Comparison of ENCODE assay signal across 19 cellular contexts in the genomic region with DNA sequence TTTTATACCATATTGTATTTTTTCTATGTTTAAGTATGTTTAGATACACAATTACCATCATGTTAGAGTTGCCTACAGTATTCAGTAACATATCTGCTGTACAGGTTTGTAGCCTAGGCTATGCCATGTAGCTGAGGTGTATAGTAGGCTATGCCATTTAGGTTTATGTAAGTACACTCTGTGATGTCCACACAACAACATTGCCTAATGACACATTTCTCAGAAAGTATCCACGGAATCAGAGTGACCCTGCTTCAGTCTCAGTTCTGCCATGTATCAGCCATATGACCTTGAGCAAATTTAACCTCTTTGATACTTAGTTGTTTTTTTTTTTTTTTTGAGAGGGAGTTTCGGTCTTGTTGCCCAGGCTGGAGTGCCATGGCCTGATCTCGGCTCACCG. TPM values are rescaled to one million over a fixed set of nuclear protein-coding genes. Genes with fewer than 3 reads are reported as not detected.
DNase-seq lines count a peak whose midpoint lies in the region; ATAC-seq and TF ChIP-seq lines count a peak whose summit lies in the region.
"Had no signal": no experiment of that assay in that cellular context is flagged by ENCODE, and none has a peak within 500 bp of the region (broad histone marks: within the 10 kb centered on the region; RNA-seq: fewer than 3 reads in every experiment).

No MANE protein-coding gene starts in this region.

- H3K9me3 ChIP-seq in KOPT-K1 (ENCODE audit: insufficient read depth, low read length, poor library complexity, severe bottlenecking) = no peaks in the 10 kb centered on the region
- H3K9me3 ChIP-seq in neutrophil = no peaks in the 10 kb centered on the region
- H3K9me3 ChIP-seq: ascending aorta, heart right ventricle, right atrium auricular region had no signal

- TF ChIP-seq CTCF in neutrophil (IDR thresholded peaks at IDR 0.05) = no peak
- no peak for TF ChIP-seq CTCF in mesothelial cell of epicardium (IDR thresholded peaks at IDR 0.05; ENCODE audit: unreplicated experiment)

- H3K4me3 Mint-ChIP-seq in activated T-cell treated with anti-CD3 and anti-CD28 coated beads, Interleukin-2, amount 50 U/mL, for 24 hours = peak overlapping the region; percentile 71
- no peak overlapping the region for H3K4me3 Mint-ChIP-seq in mesothelial cell of epicardium

- H3K4me3 ChIP-seq in neutrophil (ENCODE audit: low read depth in 1 of 2, low read length in 1 of 2) = no peak overlapping the region
- H3K4me3 ChIP-seq: ascending aorta, heart right ventricle, right atrium auricular region had no signal

- peaks cover 94% of the 10 kb centered on the region for H3K4me1 Mint-ChIP-seq in activated T-cell treated with anti-CD3 and anti-CD28 coated beads, Interleukin-2, amount 50 U/mL, for 24 hours (ENCODE audit: low read depth)
- peaks cover 37% of the 10 kb centered on the region for H3K4me1 Mint-ChIP-seq in mesothelial cell of epicardium

- peak overlapping the region; percentile 95 for H3K27ac Mint-ChIP-seq in activated T-cell treated with anti-CD3 and anti-CD28 coated beads, Interleukin-2, amount 50 U/mL, for 24 hours
- H3K27ac Mint-ChIP-seq in activated naive CD4-positive, alpha-beta T cell treated with anti-CD3 and anti-CD28 coated beads, Interleukin-2, amount 50 U/mL, for 72 hours = peak overlapping the region; percentile 45 to 88
- no peak overlapping the region for H3K27ac Mint-ChIP-seq in mesothelial cell of epicardium

- H3K36me3 ChIP-seq in KOPT-K1 (ENCODE audit: insufficient read depth, low read length) (no peaks in the 10 kb centered on the region), neutrophil (peaks cover 6% of the 10 kb centered on the region)
- H3K36me3 ChIP-seq: ascending aorta, heart right ventricle, right atrium auricular region had no signal

- H3K27ac ChIP-seq in KOPT-K1 (ENCODE audit: low read depth, low read length, poor library complexity, severe bottlenecking) (peak overlapping the region; percentile 78), neutrophil (peak overlapping the region; percentile 80)
- H3K27ac ChIP-seq: right atrium auricular region had no signal

- H3K9me3 Mint-ChIP-seq in activated T-cell treated with anti-CD3 and anti-CD28 coated beads, Interleukin-2, amount 50 U/mL, for 24 hours = no peaks in the 10 kb centered on the region
- H3K9me3 Mint-ChIP-seq in activated naive CD4-positive, alpha-beta T cell treated with anti-CD3 and anti-CD28 coated beads, Interleukin-2, amount 50 U/mL, for 72 hours = no peaks in the 10 kb centered on the region
- no peaks in the 10 kb centered on the region for H3K9me3 Mint-ChIP-seq in mesothelial cell of epicardium

- peaks cover 74% of the 10 kb centered on the region for H3K36me3 Mint-ChIP-seq in activated T-cell treated with anti-CD3 and anti-CD28 coated beads, Interleukin-2, amount 50 U/mL, for 24 hours (ENCODE audit: low read depth)
- H3K36me3 Mint-ChIP-seq in activated naive CD4-positive, alpha-beta T cell treated with anti-CD3 and anti-CD28 coated beads, Interleukin-2, amount 50 U/mL, for 72 hours = peaks cover 6 to 45% of the 10 kb centered on the region in 2 donors
- H3K36me3 Mint-ChIP-seq in mesothelial cell of epicardium = no peaks in the 10 kb centered on the region

- DNase-seq in activated T-cell treated with anti-CD3 and anti-CD28 coated beads, Interleukin-2, amount 50 U/mL, for 24 hours = no peak
- no peak for DNase-seq in activated T-cell treated with anti-CD3 and anti-CD28 coated beads, Interleukin-2, amount 50 U/mL, for 48 hours
- no peak for DNase-seq in activated naive CD4-positive, alpha-beta T cell treated with anti-CD3 and anti-CD28 coated beads, Interleukin-2, amount 50 U/mL, for 72 hours (ENCODE audit: low spot score in 2 of 2)
- DNase-seq in NCI-H1694 (lab: John Stamatoyannopoulos, UW) (no peak), DMS153 (lab: John Stamatoyannopoulos, UW) (no peak), mesothelial cell of epicardium (ENCODE audit: low spot score in 2 of 2, unreplicated experiment in 2 of 2) (no peak)
- DNase-seq: activated CD4-positive, CD25-positive, alpha-beta regulatory T cell; heart right ventricle; mesendoderm; NCI-H345 had no signal

- ATAC-seq in activated naive CD4-positive, alpha-beta T cell treated with anti-CD3 and anti-CD28 coated beads, Interleukin-2, amount 50 U/mL, for 72 hours = no peak
- ATAC-seq: heart right ventricle had no signal

- H3K27me3 ChIP-seq in neutrophil = no peaks in the 10 kb centered on the region
- H3K27me3 ChIP-seq: ascending aorta, heart right ventricle, right atrium auricular region had no signal

- peaks cover 61 to 83% of the 10 kb centered on the region in 2 experiments for H3K4me1 ChIP-seq in neutrophil (ENCODE audit: control insufficient read depth in 1 of 2, insufficient read depth in 1 of 2, low read depth in 1 of 2, low read length in 1 of 2)

- H3K27me3 Mint-ChIP-seq in activated T-cell treated with anti-CD3 and anti-CD28 coated beads, Interleukin-2, amount 50 U/mL, for 24 hours = no peaks in the 10 kb centered on the region
- no peaks in the 10 kb centered on the region for H3K27me3 Mint-ChIP-seq in mesothelial cell of epicardium (ENCODE audit: low read depth)

RNA-seq across cellular contexts. Expression of a gene that starts 12.7 kb away (rescaled TPM):
- total RNA-seq in activated naive CD4-positive, alpha-beta T cell treated with anti-CD3 and anti-CD28 coated beads, Interleukin-2, amount 50 U/mL, for 72 hours = 10 to 100 TPM; 54.1 to 98.6 TPM
- total RNA-seq in mesothelial cell of epicardium = 34.7 to 37.3 TPM (median 35.3 TPM) in 3 replicates

RNA-seq across cellular contexts. Expression of a gene that starts 49.5 kb away (rescaled TPM):
- total RNA-seq in activated naive CD4-positive, alpha-beta T cell treated with anti-CD3 and anti-CD28 coated beads, Interleukin-2, amount 50 U/mL, for 72 hours = not detected
- total RNA-seq in mesothelial cell of epicardium = 0.24 to 0.34 TPM (median 0.34 TPM) in 3 replicates
- total RNA-seq: ascending aorta; chondrocyte; heart right ventricle; HT-29; M059J; right atrium auricular region; subcutaneous adipose tissue; T-helper 2 cell treated with Interferon-gamma antibody and Interleukin-4, amounts not matched to agents 100 ng/mL and 5 ng/mL, for 36 hours had no signal
